In the genomic region with DNA sequence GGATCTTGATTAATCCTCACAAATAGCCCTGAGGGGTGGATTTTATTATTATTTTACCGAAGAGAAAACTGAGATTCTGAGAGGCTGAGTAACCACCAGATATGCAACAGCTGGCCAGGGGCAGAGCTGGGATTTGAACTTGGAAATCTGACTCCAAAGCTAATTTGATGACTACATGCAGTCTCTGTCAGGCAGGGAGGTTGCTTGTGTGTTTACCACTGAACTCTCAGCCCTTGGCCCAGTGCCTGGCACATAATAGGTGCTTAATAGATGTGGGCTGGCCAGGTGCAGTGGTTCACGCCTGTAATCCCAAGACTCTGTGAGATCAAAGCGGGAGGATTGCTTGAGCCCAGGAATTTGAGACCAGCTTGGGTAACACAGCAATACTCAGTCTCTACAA, we compare ENCODE assay signal across 23 cellular contexts.
DNase-seq lines count a peak whose midpoint lies in the region; ATAC-seq lines count a peak whose summit lies in the region.
"Had no signal": no experiment of that assay in that cellular context is flagged by ENCODE, and none has a peak within 500 bp of the region (broad histone marks: within the 10 kb centered on the region; RNA-seq: fewer than 3 reads in every experiment).

No MANE protein-coding gene starts in this region.

- DNase-seq in DMS 273 (lab: John Stamatoyannopoulos, UW; ENCODE audit: unreplicated experiment), result peak; percentile 20
- DNase-seq in DMS 273 treated with DMSO at 0.1 percent for 48 hours (lab: John Stamatoyannopoulos, UW), result no peak
- DNase-seq in NCI-H69 (lab: John Stamatoyannopoulos, UW), result peak; percentile 95
- DNase-seq in myocyte (ENCODE audit: low read depth), result peak; percentile 88
- no peak for DNase-seq in stimulated activated CD4-positive, alpha-beta T cell treated with anti-CD3 and anti-CD28 coated beads, Interleukin-4, amount 100 ng/mL, for 4 hours
- DNase-seq: activated CD4-positive, alpha-beta T cell treated with anti-CD3 and anti-CD28 coated beads for 4 hours; activated CD8-positive, alpha-beta memory T cell treated with anti-CD3 and anti-CD28 coated beads, Interleukin-2, amount 50 U/mL, for 4 hours; AML-193; anterior cingulate cortex; Calu3; foreskin melanocyte; left ventricle myocardium superior; midbrain; MM.1S; small intestine; stimulated activated CD4-positive, alpha-beta T cell treated with anti-CD3 and anti-CD28 coated beads, Interleukin-4, amount 100 ng/mL, for 1 hour; upper lobe of right lung had no signal

- no peaks in the 10 kb centered on the region for H3K36me3 ChIP-seq in BLaER1
- H3K36me3 ChIP-seq: neutrophil, upper lobe of right lung had no signal

- no peak overlapping the region for H3K27ac ChIP-seq in BLaER1
- H3K27ac ChIP-seq: 22Rv1, hepatocyte, neutrophil, upper lobe of right lung had no signal

- H3K4me2 ChIP-seq in BLaER1, result peak overlapping the region; percentile 57
- H3K4me2 ChIP-seq: hepatocyte had no signal

- H3K27me3 ChIP-seq in BLaER1, result no peaks in the 10 kb centered on the region
- H3K27me3 ChIP-seq: hepatocyte, upper lobe of right lung had no signal

- peaks cover 66% of the 10 kb centered on the region for H3K4me1 ChIP-seq in BLaER1
- H3K4me1 ChIP-seq: upper lobe of right lung had no signal

- ATAC-seq in GM19035 (IDR thresholded peaks at IDR 0.05; ENCODE audit: unreplicated experiment) (no peak), GM18517 (IDR thresholded peaks at IDR 0.05; ENCODE audit: unreplicated experiment) (no peak)
- ATAC-seq: left ventricle myocardium superior, upper lobe of right lung had no signal

- H3K9me3 ChIP-seq in BLaER1, result no peaks in the 10 kb centered on the region
- H3K9me3 ChIP-seq: neutrophil, upper lobe of right lung had no signal

- H3K9ac ChIP-seq in BLaER1, result no peak overlapping the region

- H4K20me1 ChIP-seq in BLaER1, result no peaks in the 10 kb centered on the region

- no peak overlapping the region for H3K4me3 ChIP-seq in BLaER1
- H3K4me3 ChIP-seq: hepatocyte, upper lobe of right lung had no signal

Comparison
In these comparisons a context has a peak if more than half of its experiments do, and no peak if none do; other contexts are left out.
1. DNase-seq: peak in DMS 273 (single experiment), NCI-H69 (single experiment) and myocyte (single experiment); none in DMS 273 treated with DMSO at 0.1 percent for 48 hours (single experiment) and stimulated activated CD4-positive, alpha-beta T cell treated with anti-CD3 and anti-CD28 coated beads, Interleukin-4, amount 100 ng/mL, for 4 hours (0 of 2).